ENCODE assay signal across 1 cellular context in genomic region chr17:2400474-2400866, GRCh38.
TF ChIP-seq lines count a peak whose summit lies in the region.

No MANE protein-coding gene starts in this region.

TF ChIP-seq in HepG2, 621 proteins besides CTCF, POLR2A, EP300 and RAD21 (continued from another document):
- TF ChIP-seq ZNF784 (CRISPR knock-in tag; IDR thresholded peaks at IDR 0.05; ENCODE audit: borderline replicate concordance) (no peak), SKI (IDR thresholded peaks at IDR 0.05; ENCODE audit: partially characterized antibody) (no peak), ZNF263 (CRISPR knock-in tag; IDR thresholded peaks at IDR 0.05) (no peak), RBFOX2 (IDR thresholded peaks at IDR 0.05; ENCODE audit: low read depth, low read length) (peak; percentile 26), RFXANK (CRISPR knock-in tag; IDR thresholded peaks at IDR 0.05) (no peak), E2F1 (CRISPR knock-in tag; IDR thresholded peaks at IDR 0.05) (no peak), KDM5A (IDR thresholded peaks at IDR 0.05; ENCODE audit: borderline replicate concordance, low read length) (0 out of 2 replicates have a peak, but pooled peaks have one; percentile 47), ZNF740 (CRISPR knock-in tag; IDR thresholded peaks at IDR 0.05) (no peak), ZNF724P (CRISPR knock-in tag; IDR thresholded peaks at IDR 0.05; ENCODE audit: borderline replicate concordance) (no peak), NCOA5 (CRISPR knock-in tag; IDR thresholded peaks at IDR 0.05) (no peak), MLLT10 (CRISPR knock-in tag; IDR thresholded peaks at IDR 0.05) (no peak), ZZZ3 (CRISPR knock-in tag; IDR thresholded peaks at IDR 0.05; ENCODE audit: borderline replicate concordance) (no peak), KAT2B (IDR thresholded peaks at IDR 0.05; ENCODE audit: borderline replicate concordance, low read depth, low read length) (no peak), ZNF770 (CRISPR knock-in tag; IDR thresholded peaks at IDR 0.05) (no peak), CREB1 (IDR thresholded peaks at IDR 0.05) (no peak), CREB1 (CRISPR knock-in tag; IDR thresholded peaks at IDR 0.05) (no peak), KLF16 (CRISPR knock-in tag; IDR thresholded peaks at IDR 0.05) (no peak), TCF7L2 (IDR thresholded peaks at IDR 0.05; ENCODE audit: low read depth, low read length) (no peak), NFRKB (IDR thresholded peaks at IDR 0.05) (no peak), ZFP36L1 (CRISPR knock-in tag; IDR thresholded peaks at IDR 0.05) (no peak)
